ENCODE assay signal across 8 cellular contexts in genomic region chr4:127732623-127733199, GRCh38. TPM values are rescaled to one million over a fixed set of nuclear protein-coding genes. Genes with fewer than 3 reads are reported as not detected.
A peak's percentile ranks its signal among the peaks of the same experiment; 100 is the strongest.
DNase-seq lines count a peak whose midpoint lies in the region; ATAC-seq and TF ChIP-seq lines count a peak whose summit lies in the region.

No MANE protein-coding gene starts in this region.

- no peak overlapping the region for H2AK5ac ChIP-seq in neuronal stem cell (ENCODE audit: low read depth, low read length)

- H3K4me3 ChIP-seq in neuronal stem cell (ENCODE audit: low read length in 2 of 2), result no peak overlapping the region

- H3K9ac ChIP-seq in neuronal stem cell (ENCODE audit: low read depth, low read length, poor library complexity), result no peak overlapping the region

- no peaks in the 10 kb centered on the region for H3K27me3 ChIP-seq in neuronal stem cell (ENCODE audit: control insufficient read depth in 3 of 3, insufficient read depth in 3 of 3, low read depth in 1 of 3, low read length in 3 of 3)

- no peaks in the 10 kb centered on the region for H3K9me3 Mint-ChIP-seq in activated T-helper 2 cell treated with anti-CD3 and anti-CD28 coated beads, Interferon-gamma antibody, Interleukin-2, Interleukin-4, amounts not matched to agents 10 μg/mL and 5 μg/mL and 100 μg/mL, durations not matched to agents 14 hours and 24 hours and 36 hours

- no peak overlapping the region for H3K27ac Mint-ChIP-seq in activated T-helper 2 cell treated with anti-CD3 and anti-CD28 coated beads, Interferon-gamma antibody, Interleukin-2, Interleukin-4, amounts not matched to agents 10 μg/mL and 5 μg/mL and 100 μg/mL, durations not matched to agents 14 hours and 24 hours and 36 hours

- no peak overlapping the region for H4K91ac ChIP-seq in neuronal stem cell (ENCODE audit: low read depth, low read length, poor library complexity)

- no peaks in the 10 kb centered on the region for H3K27me3 Mint-ChIP-seq in activated T-helper 2 cell treated with anti-CD3 and anti-CD28 coated beads, Interferon-gamma antibody, Interleukin-2, Interleukin-4, amounts not matched to agents 10 μg/mL and 5 μg/mL and 100 μg/mL, durations not matched to agents 14 hours and 24 hours and 36 hours (ENCODE audit: low read depth)

- no CpG with 5 or more reads among the region's 7 CpGs for WGBS in neuronal stem cell (ENCODE audit: extremely low coverage in 2 of 2, insufficient read length in 2 of 2, insufficient replicate concordance in 1 of 2), 2 donors

- no peak for TF ChIP-seq POLR2A in erythroblast (IDR thresholded peaks at IDR 0.05; ENCODE audit: low read length)

- no peaks in the 10 kb centered on the region for H3K79me1 ChIP-seq in neuronal stem cell (ENCODE audit: low read depth, low read length)

- no peak overlapping the region for H2BK15ac ChIP-seq in neuronal stem cell (ENCODE audit: low read length)

- no peak overlapping the region for H3K27ac ChIP-seq in neuronal stem cell (replicated peaks; ENCODE audit: low read length)

- no peaks in the 10 kb centered on the region for H3K4me1 Mint-ChIP-seq in activated T-helper 2 cell treated with anti-CD3 and anti-CD28 coated beads, Interferon-gamma antibody, Interleukin-2, Interleukin-4, amounts not matched to agents 10 μg/mL and 5 μg/mL and 100 μg/mL, durations not matched to agents 14 hours and 24 hours and 36 hours (ENCODE audit: low read depth)

- no peak overlapping the region for H2BK5ac ChIP-seq in neuronal stem cell (ENCODE audit: low read length)

- no peak overlapping the region for H3K4me2 ChIP-seq in neuronal stem cell (ENCODE audit: insufficient read depth, low read length, poor library complexity, severe bottlenecking)

- peak; percentile 57 for DNase-seq in DMS153 treated with DMSO at 0.1 percent for 48 hours (lab: John Stamatoyannopoulos, UW; ENCODE audit: unreplicated experiment)
- DNase-seq in HPDE6-E6E7 (ENCODE audit: extremely low spot score), result peak; percentile 14
- peak; percentile 79 for DNase-seq in OCI-M1 (lab: John Stamatoyannopoulos, UW)
- peak; percentile 26 to 41 for DNase-seq in erythroblast (lab: John Stamatoyannopoulos, UW)
- peak; percentile 29 for DNase-seq in neuronal stem cell (ENCODE audit: low spot score)
- no peak for DNase-seq in activated T-helper 2 cell treated with anti-CD3 and anti-CD28 coated beads, Interferon-gamma antibody, Interleukin-2, Interleukin-4, amounts not matched to agents 10 μg/mL and 5 μg/mL and 100 μg/mL, durations not matched to agents 14 hours and 24 hours and 36 hours (ENCODE audit: low spot score)
- no peak for DNase-seq in T1000 (lab: John Stamatoyannopoulos, UW)

- no peaks in the 10 kb centered on the region for H3K36me3 ChIP-seq in neuronal stem cell (replicated peaks in 1 of 2; ENCODE audit: control insufficient read depth in 2 of 2, insufficient read depth in 2 of 2, low read length in 2 of 2)

- no peak overlapping the region for H3K14ac ChIP-seq in neuronal stem cell (ENCODE audit: low read length)

- no peak overlapping the region for H2BK120ac ChIP-seq in neuronal stem cell (ENCODE audit: low read depth, low read length)

- H2BK12ac ChIP-seq in neuronal stem cell (ENCODE audit: low read length), result no peak overlapping the region

- H3K23ac ChIP-seq in neuronal stem cell (ENCODE audit: low read depth, low read length, poor library complexity), result no peak overlapping the region

- no peak overlapping the region for H3K4me3 Mint-ChIP-seq in activated T-helper 2 cell treated with anti-CD3 and anti-CD28 coated beads, Interferon-gamma antibody, Interleukin-2, Interleukin-4, amounts not matched to agents 10 μg/mL and 5 μg/mL and 100 μg/mL, durations not matched to agents 14 hours and 24 hours and 36 hours (ENCODE audit: low read depth)

- no peak overlapping the region for H3K4ac ChIP-seq in neuronal stem cell (ENCODE audit: low read length)

- H3K18ac ChIP-seq in neuronal stem cell (ENCODE audit: low read length), result no peak overlapping the region

- peak overlapping the region; percentile 15 for H2AFZ ChIP-seq in neuronal stem cell (ENCODE audit: low read length)

- no peaks in the 10 kb centered on the region for H3K9me3 ChIP-seq in neuronal stem cell (replicated peaks in 1 of 2; ENCODE audit: control insufficient read depth in 2 of 2, insufficient read depth in 1 of 2, low read depth in 1 of 2, low read length in 2 of 2)

- peaks cover 0 to 1% of the 10 kb centered on the region in 2 donors for H3K4me1 ChIP-seq in neuronal stem cell (ENCODE audit: control insufficient read depth in 2 of 2, insufficient read depth in 1 of 2, low read depth in 1 of 2, low read length in 2 of 2)

- H4K8ac ChIP-seq in neuronal stem cell (ENCODE audit: low read depth, low read length), result no peak overlapping the region

- peak; percentile 87 for ATAC-seq in GM19452 (IDR thresholded peaks at IDR 0.05; ENCODE audit: unreplicated experiment)

- no peaks in the 10 kb centered on the region for H3K36me3 Mint-ChIP-seq in activated T-helper 2 cell treated with anti-CD3 and anti-CD28 coated beads, Interferon-gamma antibody, Interleukin-2, Interleukin-4, amounts not matched to agents 10 μg/mL and 5 μg/mL and 100 μg/mL, durations not matched to agents 14 hours and 24 hours and 36 hours (ENCODE audit: low read depth)

- intact Hi-C loops in activated T-helper 2 cell treated with anti-CD3 and anti-CD28 coated beads, Interferon-gamma antibody, Interleukin-2, Interleukin-4, amounts not matched to agents 10 μg/mL and 5 μg/mL and 100 μg/mL, durations not matched to agents 14 hours and 24 hours and 36 hours (cut with micrococcal nuclease), result loop anchor here (1.0 kb wide), 1 partner anchor 127 kb away; no protein-coding TSS in a partner anchor

RNA-seq across cellular contexts. Expression of gene SLC25A31, which starts 2.5 kb away (rescaled TPM):
- polyA plus RNA-seq in neuronal stem cell (2013, experiment 1 of 2), result not detected
- polyA plus RNA-seq in neuronal stem cell (2013, experiment 2 of 2), result 0.01 TPM
- total RNA-seq in activated T-helper 2 cell treated with anti-CD3 and anti-CD28 coated beads, Interferon-gamma antibody, Interleukin-2, Interleukin-4, amounts not matched to agents 10 μg/mL and 5 μg/mL and 100 μg/mL, durations not matched to agents 14 hours and 24 hours and 36 hours, result not detected in 2 replicates

RNA-seq across cellular contexts. Expression of gene HSPA4L, which starts 49.4 kb away (rescaled TPM):
- 1.8 TPM for polyA plus RNA-seq in neuronal stem cell (2013, experiment 1 of 2)
- polyA plus RNA-seq in neuronal stem cell (2013, experiment 2 of 2), result 2.1 TPM
- total RNA-seq in activated T-helper 2 cell treated with anti-CD3 and anti-CD28 coated beads, Interferon-gamma antibody, Interleukin-2, Interleukin-4, amounts not matched to agents 10 μg/mL and 5 μg/mL and 100 μg/mL, durations not matched to agents 14 hours and 24 hours and 36 hours, result 5.0 and 5.2 TPM in 2 replicates

Comparison
In these comparisons a context has a peak if more than half of its experiments do, and no peak if none do; other contexts are left out.
1. DNase-seq: peak in DMS153 treated with DMSO at 0.1 percent for 48 hours (single experiment), HPDE6-E6E7 (single experiment), OCI-M1 (single experiment), erythroblast (2 of 2) and neuronal stem cell (single experiment); none in activated T-helper 2 cell treated with anti-CD3 and anti-CD28 coated beads, Interferon-gamma antibody, Interleukin-2, Interleukin-4, amounts not matched to agents 10 μg/mL and 5 μg/mL and 100 μg/mL, durations not matched to agents 14 hours and 24 hours and 36 hours (single experiment) and T1000 (single experiment).